ENCODE assay signal across 8 cellular contexts in the genomic region with DNA sequence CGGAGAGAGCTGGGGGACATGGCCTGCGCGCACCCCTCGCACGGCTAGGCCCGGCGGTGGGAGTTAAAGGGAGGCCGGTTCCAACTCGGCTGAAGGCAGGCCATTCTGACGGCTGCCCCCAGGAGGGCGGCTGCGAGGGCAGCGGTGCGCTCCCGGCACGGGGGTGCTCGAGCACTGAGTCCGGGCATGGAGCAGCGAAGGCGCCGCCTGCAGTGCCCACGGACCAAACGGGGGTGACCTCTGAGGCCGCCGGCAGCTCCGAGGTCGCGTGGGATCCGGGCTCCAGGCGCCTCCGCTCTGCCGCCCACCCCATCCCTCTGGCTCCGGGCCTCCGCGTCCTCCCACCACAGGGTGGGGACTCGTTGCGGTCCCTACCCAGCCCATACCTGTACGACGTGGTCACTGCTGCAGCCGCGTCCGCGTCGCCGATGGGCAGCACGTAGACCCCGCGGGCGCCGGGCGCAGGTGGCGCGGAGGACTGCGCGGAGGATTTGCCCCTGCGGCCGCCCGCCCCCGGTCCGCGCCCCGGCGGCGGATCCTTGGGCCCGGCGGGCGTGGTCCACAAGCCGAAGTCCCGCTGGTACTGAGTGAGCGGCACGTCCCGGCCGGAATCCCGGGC.
A peak's percentile ranks its signal among the peaks of the same experiment; 100 is the strongest.
DNase-seq lines count a peak whose midpoint lies in the region; ATAC-seq and TF ChIP-seq lines count a peak whose summit lies in the region.

No MANE protein-coding gene starts in this region.

- 0 out of 2 replicates have a peak, but pooled peaks cover under 1% of the 10 kb centered on the region for H4K20me1 ChIP-seq in DND-41 (ENCODE audit: insufficient read depth, low read length)

- no peaks in the 10 kb centered on the region for H3K27me3 Mint-ChIP-seq in central memory CD8-positive, alpha-beta T cell

- H3K27me3 ChIP-seq in DND-41 (ENCODE audit: insufficient read depth, low read length, poor library complexity) (no peaks in the 10 kb centered on the region), stomach smooth muscle (ENCODE audit: control insufficient read depth in 1 of 2, insufficient read depth in 2 of 2, low read length in 2 of 2) (no peaks in the 10 kb centered on the region)

- H3K27ac ChIP-seq in DND-41 (ENCODE audit: low read length) (no peak overlapping the region), stomach smooth muscle (ENCODE audit: low read length) (no peak overlapping the region)

- peaks cover 9% of the 10 kb centered on the region for H3K36me3 Mint-ChIP-seq in central memory CD8-positive, alpha-beta T cell (ENCODE audit: insufficient read depth)

- TF ChIP-seq CTCF in DND-41 (IDR thresholded peaks at IDR 0.05; ENCODE audit: borderline replicate concordance, extremely low read depth, low read length, poor library complexity, severe bottlenecking) = no peak

- H3K9me3 Mint-ChIP-seq in central memory CD8-positive, alpha-beta T cell = no peaks in the 10 kb centered on the region

- H3K4me3 ChIP-seq in DND-41 (ENCODE audit: low read depth in 1 of 2, low read length in 2 of 2) (no peak overlapping the region), stomach smooth muscle (ENCODE audit: low read length in 2 of 2) (peak overlapping the region; percentile 54 to 74)

- H3K36me3 ChIP-seq in DND-41 (ENCODE audit: insufficient read depth, low read length) = peaks cover 25% of the 10 kb centered on the region
- peaks cover 8 to 15% of the 10 kb centered on the region in 2 donors for H3K36me3 ChIP-seq in stomach smooth muscle (ENCODE audit: control insufficient read depth in 2 of 2, insufficient read depth in 2 of 2, low read length in 2 of 2)

- H3K4me1 Mint-ChIP-seq in central memory CD8-positive, alpha-beta T cell = peaks cover 20% of the 10 kb centered on the region

- H3K79me2 ChIP-seq in DND-41 (ENCODE audit: insufficient read depth, low read length) = no peaks in the 10 kb centered on the region

- peak overlapping the region; percentile 68 for H3K27ac Mint-ChIP-seq in central memory CD8-positive, alpha-beta T cell (ENCODE audit: low read depth)

- DNase-seq in DND-41 = no peak
- DNase-seq in RKO (ENCODE audit: low spot score) = peak; percentile 49
- no peak for DNase-seq in central memory CD8-positive, alpha-beta T cell (ENCODE audit: low spot score in 2 of 2)
- DNase-seq in left kidney (ENCODE audit: low read depth, low spot score) = peak; percentile 57
- DNase-seq in NCI-H2107 (lab: John Stamatoyannopoulos, UW) = no peak
- no peak for DNase-seq in dedifferentiated amniotic fluid mesenchymal stem cell (ENCODE audit: extremely low spot score)

- ATAC-seq in DND-41 (ENCODE audit: insufficient read depth, low read depth) = peak; percentile 3; the same call in 1 of the 3 replicates
- peak; percentile 23 for ATAC-seq in GM21576 (IDR thresholded peaks at IDR 0.05; ENCODE audit: unreplicated experiment)
- ATAC-seq in central memory CD8-positive, alpha-beta T cell (replicated peaks; ENCODE audit: extremely low read depth, poor library complexity, severe bottlenecking) = peak; percentile 44

- H3K4me3 Mint-ChIP-seq in central memory CD8-positive, alpha-beta T cell = peak overlapping the region; percentile 82

- H3K9me3 ChIP-seq in DND-41 (ENCODE audit: insufficient read depth, low read length, severe bottlenecking) = no peaks in the 10 kb centered on the region
- no peaks in the 10 kb centered on the region for H3K9me3 ChIP-seq in stomach smooth muscle (ENCODE audit: control insufficient read depth in 2 of 2, low read length in 2 of 2)

- no peak overlapping the region for H2AFZ ChIP-seq in DND-41 (ENCODE audit: low read depth, low read length)

- H3K9ac ChIP-seq in DND-41 (ENCODE audit: low read depth, low read length) (no peak overlapping the region), stomach smooth muscle (ENCODE audit: low read length in 2 of 2) (peak overlapping the region; percentile 43 to 51)

- H3K4me2 ChIP-seq in DND-41 (ENCODE audit: insufficient read depth, low read length) = no peak overlapping the region

- H3K4me1 ChIP-seq in DND-41 (ENCODE audit: insufficient read depth, low read length) (no peaks in the 10 kb centered on the region), stomach smooth muscle (ENCODE audit: control insufficient read depth, insufficient read depth, low read length) (peaks cover 14% of the 10 kb centered on the region)

Comparison
In these comparisons a context has a peak if more than half of its experiments do, and no peak if none do; other contexts are left out.
1. DNase-seq: peak in RKO (single experiment) and left kidney (single experiment); none in DND-41 (single experiment), central memory CD8-positive, alpha-beta T cell (0 of 2), NCI-H2107 (single experiment) and dedifferentiated amniotic fluid mesenchymal stem cell (single experiment).
2. H3K4me3 ChIP-seq: peak in stomach smooth muscle (2 of 2); none in DND-41 (0 of 2).
3. Peak in every context shown above with its lines, with median percentiles within 50 percentile points of each other: ATAC-seq.